9 cellular contexts compared by ENCODE assay signal in the genomic region with DNA sequence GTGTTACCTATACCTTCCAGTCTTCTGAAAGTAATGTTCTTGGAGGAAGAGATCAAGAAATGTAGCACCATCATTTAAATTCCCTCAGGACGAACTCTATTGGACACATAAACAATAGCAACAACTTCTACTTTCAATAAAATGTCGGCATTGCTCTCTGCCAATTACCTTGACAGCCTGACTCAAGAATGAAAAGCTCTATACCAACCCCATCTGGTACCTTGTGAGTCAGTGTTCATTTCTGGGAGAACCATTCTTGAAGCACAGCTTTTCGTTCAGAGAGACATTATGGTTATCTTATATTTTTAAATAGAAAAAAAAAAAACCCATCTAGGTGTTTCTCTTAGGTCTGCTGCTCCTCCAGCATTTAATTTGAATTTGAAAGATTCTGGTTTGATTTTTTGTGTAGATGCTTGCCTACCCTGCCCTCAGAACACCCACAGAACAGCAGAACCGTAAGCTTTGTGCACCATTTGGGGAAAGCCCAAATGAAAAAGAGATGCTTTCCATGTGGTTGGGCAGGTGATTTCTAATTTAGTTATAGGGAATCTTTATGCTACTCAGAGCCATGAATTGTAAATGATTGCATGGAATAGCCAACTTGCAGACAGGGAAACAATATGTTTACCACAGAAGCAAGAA.
A peak's percentile ranks its signal among the peaks of the same experiment; 100 is the strongest.
DNase-seq lines count a peak whose midpoint lies in the region; ATAC-seq and TF ChIP-seq lines count a peak whose summit lies in the region.
"Had no signal": no experiment of that assay in that cellular context is flagged by ENCODE, and none has a peak within 500 bp of the region (broad histone marks: within the 10 kb centered on the region; RNA-seq: fewer than 3 reads in every experiment).

No MANE protein-coding gene starts in this region.

- H3K4me3 ChIP-seq in CD8-positive, alpha-beta T cell (ENCODE audit: low read depth, low read length), result no peak overlapping the region
- H3K4me3 ChIP-seq in HCT116 (replicated peaks in 1 of 2; ENCODE audit: low read depth in 1 of 2, low read length in 2 of 2), result no peak overlapping the region
- H3K4me3 ChIP-seq in liver (ENCODE audit: low read depth in 1 of 3, low read length in 3 of 3), result no peak overlapping the region

- no peak overlapping the region for H3K4me2 ChIP-seq in HCT116 (ENCODE audit: low read length)

- TF ChIP-seq RAD21 in HCT116 (IDR thresholded peaks at IDR 0.05; ENCODE audit: low read depth), result peak; percentile 42; the same call in 1 of the 2 replicates
- TF ChIP-seq RAD21 in liver (IDR thresholded peaks at IDR 0.05), result peak; percentile 54 to 64

- no peaks in the 10 kb centered on the region for H3K27me3 ChIP-seq in CD8-positive, alpha-beta T cell (ENCODE audit: insufficient read depth, low read length)
- H3K27me3 ChIP-seq in HCT116 (ENCODE audit: insufficient read depth, low read length) (no peaks in the 10 kb centered on the region), liver (ENCODE audit: control insufficient read depth in 4 of 4, insufficient read depth in 4 of 4, low read length in 3 of 4) (no peaks in the 10 kb centered on the region)

- no peak overlapping the region for H3K4me3 Mint-ChIP-seq in CD8-positive, alpha-beta T cell
- H3K4me3 Mint-ChIP-seq in WTC11 (no peak overlapping the region), HFFc6 (no peak overlapping the region)

- TF ChIP-seq POLR2A in HCT116 (IDR thresholded peaks at IDR 0.05; ENCODE audit: borderline replicate concordance, extremely low read depth, insufficient read depth, insufficient read length), result no peak

- H3K9me3 ChIP-seq in CD8-positive, alpha-beta T cell (ENCODE audit: low read length), result no peaks in the 10 kb centered on the region
- no peaks in the 10 kb centered on the region for H3K9me3 ChIP-seq in HCT116 (ENCODE audit: control insufficient read depth in 1 of 2, insufficient read depth in 1 of 2, low read depth in 1 of 2, low read length in 2 of 2)
- no peaks in the 10 kb centered on the region for H3K9me3 ChIP-seq in liver (ENCODE audit: control insufficient read depth in 4 of 4, low read length in 3 of 4)

- H3K9me3 Mint-ChIP-seq in CD8-positive, alpha-beta T cell, result no peaks in the 10 kb centered on the region
- H3K9me3 Mint-ChIP-seq in WTC11 (no peaks in the 10 kb centered on the region), HFFc6 (no peaks in the 10 kb centered on the region)

- no peak overlapping the region for H3K27ac Mint-ChIP-seq in CD8-positive, alpha-beta T cell
- no peak overlapping the region for H3K27ac Mint-ChIP-seq in WTC11
- no peak overlapping the region for H3K27ac Mint-ChIP-seq in HFFc6

- no peaks in the 10 kb centered on the region for H3K9me2 ChIP-seq in HCT116 (ENCODE audit: insufficient read depth)

- CTCF ChIA-PET in CD8-positive, alpha-beta T cell (lab: Charles Lee), result interaction anchor here (1.6 to 2.7 kb wide), 2 partner anchors 51 to 159 kb away, joined by 5 to 15 read pairs; no protein-coding TSS in a partner anchor
- CTCF ChIA-PET in HCT116 (lab: Charles Lee), result interaction anchor here (1.0 to 1.2 kb wide), 2 partner anchors 157 to 159 kb away, joined by 3 to 5 read pairs; partner anchors contain the start of gene SAMD4A
- CTCF ChIA-PET in WTC11 (lab: Charles Lee), result interaction anchor here (0.6 to 2.9 kb wide), 23 partner anchors 10 to 302 kb away, joined by 3 to 38 read pairs (median 4); partner anchors contain the start of gene SAMD4A

- peaks cover 12% of the 10 kb centered on the region for H3K27me3 Mint-ChIP-seq in CD8-positive, alpha-beta T cell (ENCODE audit: low read depth)
- no peaks in the 10 kb centered on the region for H3K27me3 Mint-ChIP-seq in WTC11 (ENCODE audit: low read depth)
- H3K27me3 Mint-ChIP-seq in HFFc6 (ENCODE audit: insufficient read depth), result no peaks in the 10 kb centered on the region

- no peak for DNase-seq in CD8-positive, alpha-beta T cell
- DNase-seq in HCT116 (ENCODE audit: low read depth, low spot score), result no peak
- no peak for DNase-seq in WTC11 (ENCODE audit: low spot score)
- DNase-seq in NCI-H187 treated with DMSO at 0.1 percent for 48 hours (lab: John Stamatoyannopoulos, UW), result no peak
- no peak for DNase-seq in HFFc6
- DNase-seq: T1000 had no signal

- 67% methylated on average over 4 of the region's 4 CpGs for WGBS in liver

- H3K36me3 ChIP-seq in CD8-positive, alpha-beta T cell (ENCODE audit: insufficient read depth, low read length), result no peaks in the 10 kb centered on the region
- no peaks in the 10 kb centered on the region for H3K36me3 ChIP-seq in HCT116 (ENCODE audit: control insufficient read depth in 1 of 2, insufficient read depth in 2 of 2, low read length in 2 of 2)
- no peaks in the 10 kb centered on the region for H3K36me3 ChIP-seq in liver (ENCODE audit: control insufficient read depth in 4 of 4, insufficient read depth in 3 of 4, low read depth in 1 of 4, low read length in 3 of 4)

- H3K4me1 Mint-ChIP-seq in CD8-positive, alpha-beta T cell (ENCODE audit: low read depth), result peaks cover 3% of the 10 kb centered on the region
- peaks cover 8% of the 10 kb centered on the region for H3K4me1 Mint-ChIP-seq in WTC11
- peaks cover 53% of the 10 kb centered on the region for H3K4me1 Mint-ChIP-seq in HFFc6 (ENCODE audit: low read depth)

- H3K79me2 ChIP-seq in HCT116 (ENCODE audit: insufficient read depth, low read length), result no peaks in the 10 kb centered on the region

- BruUV-seq in HCT116 (replicated peaks; lab: Mats Ljungman, UMichigan), result no TSS peak

- H3K27ac ChIP-seq in CD8-positive, alpha-beta T cell (ENCODE audit: low read depth, low read length), result no peak overlapping the region
- H3K27ac ChIP-seq in HCT116 (ENCODE audit: low read depth, low read length) (no peak overlapping the region), liver (ENCODE audit: low read depth in 1 of 2, low read length in 2 of 2) (no peak overlapping the region)

- POLR2A ChIA-PET in CD8-positive, alpha-beta T cell (lab: Charles Lee), result no interaction called here
- POLR2A ChIA-PET in HCT116 (lab: Charles Lee), result no interaction called here
- POLR2A ChIA-PET in WTC11 (lab: Charles Lee), result interaction anchor here (0.6 to 1.2 kb wide), 3 partner anchors 9 to 157 kb away, joined by 3 to 5 read pairs (median 3); no protein-coding TSS in a partner anchor

- H4K20me1 ChIP-seq in HCT116 (ENCODE audit: insufficient read depth), result no peaks in the 10 kb centered on the region

- H3K9ac ChIP-seq in HCT116 (ENCODE audit: low read length) (no peak overlapping the region), liver (ENCODE audit: low read depth in 1 of 2, low read length in 2 of 2) (no peak overlapping the region)

- TF ChIP-seq CTCF in CD8-positive, alpha-beta T cell (IDR thresholded peaks at IDR 0.05), result no peak
- peak; percentile 16 to 28 (median 23); a peak in 3 of 6 replicates for TF ChIP-seq CTCF in HCT116 (IDR thresholded peaks at IDR 0.05 in 2 of 3, conservative IDR thresholded peaks at IDR 0.05 in 1 of 3; ENCODE audit: borderline replicate concordance in 1 of 3, insufficient read depth in 1 of 3, low read depth in 2 of 3, low read length in 2 of 3)
- TF ChIP-seq CTCF in WTC11 (IDR thresholded peaks at IDR 0.05), result no peak
- peak; percentile 19 for TF ChIP-seq CTCF in liver (IDR thresholded peaks at IDR 0.05; ENCODE audit: low read depth, low read length, missing input control)
- TF ChIP-seq CTCF in HFFc6 (IDR thresholded peaks at IDR 0.05), result no peak

- no peaks in the 10 kb centered on the region for H3K36me3 Mint-ChIP-seq in CD8-positive, alpha-beta T cell
- H3K36me3 Mint-ChIP-seq in WTC11, result no peaks in the 10 kb centered on the region
- peaks cover 4% of the 10 kb centered on the region; the same call in 1 of the 2 replicates for H3K36me3 Mint-ChIP-seq in HFFc6 (ENCODE audit: low read depth)

- ATAC-seq in CD8-positive, alpha-beta T cell, result peak; percentile 51
- ATAC-seq in HCT116, result no peak
- ATAC-seq in WTC11, result peak; percentile 77
- no peak for ATAC-seq in GM18498 (IDR thresholded peaks at IDR 0.05; ENCODE audit: unreplicated experiment)
- no peak for ATAC-seq in HG03175 (IDR thresholded peaks at IDR 0.05; ENCODE audit: unreplicated experiment)

- RAD21 ChIA-PET in HCT116 (lab: Charles Lee; ENCODE audit: low non-redundant PET in 1 of 2, low total read pairs in 2 of 2, uncharacterized antibody in 2 of 2, unreplicated experiment in 2 of 2), result no interaction called here

- no peaks in the 10 kb centered on the region for H3K4me1 ChIP-seq in CD8-positive, alpha-beta T cell (ENCODE audit: insufficient read depth, low read length)
- H3K4me1 ChIP-seq in HCT116 (ENCODE audit: control insufficient read depth in 1 of 2, insufficient read depth in 2 of 2, low read length in 2 of 2) (no peaks in the 10 kb centered on the region), liver (ENCODE audit: control insufficient read depth in 4 of 4, insufficient read depth in 4 of 4, low read length in 3 of 4) (peaks cover 9 to 59% (median 29%) of the 10 kb centered on the region in 4 donors)

- intact Hi-C loops in CD8-positive, alpha-beta T cell (cut with DNase I, micrococcal nuclease), result loop anchor here in 1 of 2 experiments (2.0 to 5.0 kb wide), 2 partner anchors 49 to 160 kb away; no protein-coding TSS in a partner anchor
- intact Hi-C loops in HCT116 (cut with micrococcal nuclease), result no loop called here

- no peak overlapping the region for H2AFZ ChIP-seq in HCT116 (ENCODE audit: low read depth, low read length, poor library complexity, severe bottlenecking)

TF ChIP-seq in HCT116, 20 proteins besides CTCF, POLR2A, EP300 and RAD21 (continues in another document):
- no peak for TF ChIP-seq MAX (IDR thresholded peaks at IDR 0.05)
- no peak for TF ChIP-seq ELF1 (IDR thresholded peaks at IDR 0.05; ENCODE audit: borderline replicate concordance, low read depth)
- TF ChIP-seq SRF (IDR thresholded peaks at IDR 0.05; ENCODE audit: low read depth), result no peak

TF ChIP-seq in WTC11, 78 proteins besides CTCF, POLR2A, EP300 and RAD21 (continues in another document):
- TF ChIP-seq, protein P1, sequence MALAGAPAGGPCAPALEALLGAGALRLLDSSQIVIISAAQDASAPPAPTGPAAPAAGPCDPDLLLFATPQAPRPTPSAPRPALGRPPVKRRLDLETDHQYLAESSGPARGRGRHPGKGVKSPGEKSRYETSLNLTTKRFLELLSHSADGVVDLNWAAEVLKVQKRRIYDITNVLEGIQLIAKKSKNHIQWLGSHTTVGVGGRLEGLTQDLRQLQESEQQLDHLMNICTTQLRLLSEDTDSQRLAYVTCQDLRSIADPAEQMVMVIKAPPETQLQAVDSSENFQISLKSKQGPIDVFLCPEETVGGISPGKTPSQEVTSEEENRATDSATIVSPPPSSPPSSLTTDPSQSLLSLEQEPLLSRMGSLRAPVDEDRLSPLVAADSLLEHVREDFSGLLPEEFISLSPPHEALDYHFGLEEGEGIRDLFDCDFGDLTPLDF (CRISPR knock-in tag; IDR thresholded peaks at IDR 0.05), result no peak

TF ChIP-seq in liver, 16 proteins besides CTCF, POLR2A, EP300 and RAD21 (continues in another document):
- TF ChIP-seq HNF4A (conservative IDR thresholded peaks at IDR 0.05) (no peak), HNF4G (IDR thresholded peaks at IDR 0.05) (no peak), SP1 (IDR thresholded peaks at IDR 0.05) (no peak), NR2F2 (IDR thresholded peaks at IDR 0.05) (no peak), EGR1 (IDR thresholded peaks at IDR 0.05; ENCODE audit: low read depth in 2 of 2) (no peak)

Comparison
In these comparisons a context has a peak if more than half of its experiments do, and no peak if none do; other contexts are left out.
1. ATAC-seq: peak in CD8-positive, alpha-beta T cell (single experiment) and WTC11 (single experiment); none in HCT116 (single experiment), GM18498 (single experiment) and HG03175 (single experiment).
2. CTCF ChIP-seq: peak in HCT116 (3 of 3) and liver (single experiment); none in CD8-positive, alpha-beta T cell (single experiment), WTC11 (single experiment) and HFFc6 (single experiment).